11 cellular contexts compared by ENCODE assay signal in genomic region chr11:2792376-2793250, GRCh38.
A peak's percentile ranks its signal among the peaks of the same experiment; 100 is the strongest.
DNase-seq lines count a peak whose midpoint lies in the region; ATAC-seq, FAIRE-seq and TF ChIP-seq lines count a peak whose summit lies in the region.
"Had no signal": no experiment of that assay in that cellular context is flagged by ENCODE, and none has a peak within 500 bp of the region (broad histone marks: within the 10 kb centered on the region; RNA-seq: fewer than 3 reads in every experiment).

No MANE protein-coding gene starts in this region.

- no peak for ATAC-seq in activated CD4-positive, alpha-beta T cell treated with anti-CD3 and anti-CD28 coated beads for 36 hours
- no peak for ATAC-seq in lower lobe of right lung
- no peak for ATAC-seq in HG02885 (IDR thresholded peaks at IDR 0.05; ENCODE audit: poor library complexity, unreplicated experiment)
- ATAC-seq in HG02884 (IDR thresholded peaks at IDR 0.05; ENCODE audit: unreplicated experiment): no peak

- H3K4me3 Mint-ChIP-seq in activated CD4-positive, alpha-beta T cell treated with anti-CD3 and anti-CD28 coated beads for 36 hours: peak overlapping the region; percentile 43
- no peak overlapping the region for H3K4me3 Mint-ChIP-seq in astrocyte (ENCODE audit: unreplicated experiment)
- H3K4me3 Mint-ChIP-seq: T-helper 1 cell treated with Interleukin-12 subunit alpha and Interleukin-12 subunit beta and Interleukin-4 antibody, amounts not matched to agents 30 μg/mL and 1 μg/mL, for 36 hours had no signal

- H3K79me2 ChIP-seq in astrocyte (ENCODE audit: insufficient read depth, low read length): no peaks in the 10 kb centered on the region

- no peaks in the 10 kb centered on the region for H3K4me1 ChIP-seq in astrocyte (ENCODE audit: insufficient read depth, low read length)
- H3K4me1 ChIP-seq in lower lobe of right lung: peaks cover 10% of the 10 kb centered on the region
- H3K4me1 ChIP-seq in thyroid gland: peaks cover 12 to 27% of the 10 kb centered on the region in 2 donors

- peaks cover 32% of the 10 kb centered on the region for H3K27me3 ChIP-seq in astrocyte (ENCODE audit: insufficient read depth, low read length)
- H3K27me3 ChIP-seq in lower lobe of right lung (ENCODE audit: low read depth): no peaks in the 10 kb centered on the region
- H3K27me3 ChIP-seq in thyroid gland: no peaks in the 10 kb centered on the region

- POLR2A ChIA-PET in activated CD4-positive, alpha-beta T cell treated with anti-CD3 and anti-CD28 coated beads for 36 hours (lab: Charles Lee): no interaction called here

- no peaks in the 10 kb centered on the region for H3K27me3 Mint-ChIP-seq in activated CD4-positive, alpha-beta T cell treated with anti-CD3 and anti-CD28 coated beads for 36 hours
- H3K27me3 Mint-ChIP-seq in astrocyte (ENCODE audit: low read depth, unreplicated experiment): peaks cover 50% of the 10 kb centered on the region

- no peaks in the 10 kb centered on the region for H3K36me3 Mint-ChIP-seq in activated CD4-positive, alpha-beta T cell treated with anti-CD3 and anti-CD28 coated beads for 36 hours (ENCODE audit: low read depth)
- H3K36me3 Mint-ChIP-seq in astrocyte (ENCODE audit: low read depth, unreplicated experiment): no peaks in the 10 kb centered on the region

- FAIRE-seq in astrocyte (lab: Jason Lieb, UNC): no peak
- FAIRE-seq: A204.1 had no signal

- peak overlapping the region; percentile 73 for H2AFZ ChIP-seq in astrocyte (ENCODE audit: low read depth, low read length)

- no peaks in the 10 kb centered on the region for H3K4me1 Mint-ChIP-seq in activated CD4-positive, alpha-beta T cell treated with anti-CD3 and anti-CD28 coated beads for 36 hours
- peaks cover 3% of the 10 kb centered on the region for H3K4me1 Mint-ChIP-seq in astrocyte (ENCODE audit: low read depth, unreplicated experiment)

- intact Hi-C loops in activated CD4-positive, alpha-beta T cell treated with anti-CD3 and anti-CD28 coated beads for 36 hours (cut with DNase I, micrococcal nuclease): no loop called here
- intact Hi-C loops in lower lobe of right lung (cut with DNase I): no loop called here
- intact Hi-C loops in thyroid gland (cut with DNase I): no loop called here

- H3K4me3 ChIP-seq in astrocyte (ENCODE audit: insufficient read depth, low read depth, low read length) (no peak overlapping the region), lower lobe of right lung (no peak overlapping the region), thyroid gland (replicated peaks in 1 of 3) (no peak overlapping the region)

- no peak overlapping the region for H3K27ac ChIP-seq in astrocyte (ENCODE audit: low read depth, low read length)
- no peak overlapping the region for H3K27ac ChIP-seq in lower lobe of right lung
- H3K27ac ChIP-seq in thyroid gland: peak overlapping the region in 2 of 3 donors; percentile 56 to 67

- no peak for DNase-seq in activated CD4-positive, alpha-beta T cell treated with anti-CD3 and anti-CD28 coated beads for 36 hours
- no peak for DNase-seq in activated CD4-positive, alpha-beta T cell treated with anti-CD3 and anti-CD28 coated beads for 4 hours
- DNase-seq in astrocyte (ENCODE audit: low read depth) (no peak), lower lobe of right lung (peak; percentile 37), thyroid gland (peak; percentile 1 to 8), EL (no peak)
- DNase-seq: dermis blood vessel endothelial cell had no signal

- H3K9me3 ChIP-seq in astrocyte (ENCODE audit: insufficient read depth, low read depth, low read length) (no peaks in the 10 kb centered on the region), lower lobe of right lung (no peaks in the 10 kb centered on the region), thyroid gland (no peaks in the 10 kb centered on the region)

- TF ChIP-seq CTCF in astrocyte (IDR thresholded peaks at IDR 0.05; ENCODE audit: insufficient read depth, low read depth, low read length) (no peak), lower lobe of right lung (IDR thresholded peaks at IDR 0.05) (no peak), thyroid gland (IDR thresholded peaks at IDR 0.05) (no peak)

- no peak overlapping the region for H3K27ac Mint-ChIP-seq in activated CD4-positive, alpha-beta T cell treated with anti-CD3 and anti-CD28 coated beads for 36 hours
- no peak overlapping the region for H3K27ac Mint-ChIP-seq in astrocyte (ENCODE audit: unreplicated experiment)
- H3K27ac Mint-ChIP-seq: T-helper 1 cell treated with Interleukin-12 subunit alpha and Interleukin-12 subunit beta and Interleukin-4 antibody, amounts not matched to agents 30 μg/mL and 1 μg/mL, for 36 hours had no signal

- H3K36me3 ChIP-seq in astrocyte (ENCODE audit: insufficient read depth, low read length): no peaks in the 10 kb centered on the region
- H3K36me3 ChIP-seq in lower lobe of right lung: no peaks in the 10 kb centered on the region
- H3K36me3 ChIP-seq in thyroid gland: no peaks in the 10 kb centered on the region

- no peak overlapping the region for H3K4me2 ChIP-seq in astrocyte (ENCODE audit: low read length)

- H3K9ac ChIP-seq in astrocyte (ENCODE audit: low read length): no peak overlapping the region

- no peaks in the 10 kb centered on the region for H3K9me3 Mint-ChIP-seq in activated CD4-positive, alpha-beta T cell treated with anti-CD3 and anti-CD28 coated beads for 36 hours (ENCODE audit: low read depth)
- H3K9me3 Mint-ChIP-seq in astrocyte (ENCODE audit: unreplicated experiment): peaks cover 3% of the 10 kb centered on the region
- H3K9me3 Mint-ChIP-seq: T-helper 1 cell treated with Interleukin-12 subunit alpha and Interleukin-12 subunit beta and Interleukin-4 antibody, amounts not matched to agents 30 μg/mL and 1 μg/mL, for 36 hours had no signal

- no peak for TF ChIP-seq POLR2A in thyroid gland (IDR thresholded peaks at IDR 0.05)

- H4K20me1 ChIP-seq in astrocyte (ENCODE audit: insufficient read depth, low read length): no peaks in the 10 kb centered on the region

- CTCF ChIA-PET in activated CD4-positive, alpha-beta T cell treated with anti-CD3 and anti-CD28 coated beads for 36 hours (lab: Charles Lee): no interaction called here

- WGBS in thyroid gland, 2 donors: 93 to 95% methylated on average over 18 to 20 of the region's 28 CpGs

Comparison
In these comparisons a context has a peak if more than half of its experiments do, and no peak if none do; other contexts are left out.
1. DNase-seq: peak in lower lobe of right lung (single experiment) and thyroid gland (2 of 2); none in activated CD4-positive, alpha-beta T cell treated with anti-CD3 and anti-CD28 coated beads for 36 hours (single experiment), activated CD4-positive, alpha-beta T cell treated with anti-CD3 and anti-CD28 coated beads for 4 hours (0 of 2), astrocyte (single experiment) and EL (single experiment).
2. H3K27ac ChIP-seq: peak in thyroid gland (2 of 3); none in astrocyte (single experiment) and lower lobe of right lung (single experiment).